Comparison of ENCODE assay signal across 22 cellular contexts in genomic region chr1:226825746-226826100, GRCh38. TPM values are rescaled to one million over a fixed set of nuclear protein-coding genes. Genes with fewer than 3 reads are reported as not detected.
A peak's percentile ranks its signal among the peaks of the same experiment; 100 is the strongest.
DNase-seq lines count a peak whose midpoint lies in the region; ATAC-seq and TF ChIP-seq lines count a peak whose summit lies in the region.
"Had no signal": no experiment of that assay in that cellular context is flagged by ENCODE, and none has a peak within 500 bp of the region (broad histone marks: within the 10 kb centered on the region; RNA-seq: fewer than 3 reads in every experiment).

No MANE protein-coding gene starts in this region.

- no peak overlapping the region for H3K4me3 ChIP-seq in naive thymus-derived CD4-positive, alpha-beta T cell (ENCODE audit: low read length)
- no peak overlapping the region for H3K4me3 ChIP-seq in spleen
- H3K4me3 ChIP-seq: BLaER1 treated with 17β-estradiol and CSF1 and Interleukin-3, amounts not matched to agents 10 nM and 100 nM; GM23248; K562; PC-9; SJSA1 had no signal

- POLR2A ChIA-PET in naive thymus-derived CD4-positive, alpha-beta T cell (lab: Charles Lee), result interaction anchor here (0.6 to 0.9 kb wide), 2 partner anchors 30 to 89 kb away, joined by 4 to 6 read pairs; no protein-coding TSS in a partner anchor

- 70 to 95% (median 92%) methylated on average over 3 of the region's 3 CpGs for WGBS in spleen, 5 donors

- H3K36me3 ChIP-seq in naive thymus-derived CD4-positive, alpha-beta T cell (ENCODE audit: control insufficient read depth in 2 of 3, insufficient read depth in 3 of 3, low read length in 3 of 3), result no peaks in the 10 kb centered on the region
- no peaks in the 10 kb centered on the region for H3K36me3 ChIP-seq in spleen
- H3K36me3 ChIP-seq: BLaER1 treated with 17β-estradiol and CSF1 and Interleukin-3, amounts not matched to agents 10 nM and 100 nM; SJSA1 had no signal

- H3K27ac ChIP-seq in cingulate gyrus (ENCODE audit: low read depth, low read length), result peak overlapping the region; percentile 86
- H3K27ac ChIP-seq in naive thymus-derived CD4-positive, alpha-beta T cell (ENCODE audit: low read depth, low read length), result no peak overlapping the region
- no peak overlapping the region for H3K27ac ChIP-seq in spleen
- H3K27ac ChIP-seq: BLaER1 treated with 17β-estradiol and CSF1 and Interleukin-3, amounts not matched to agents 10 nM and 100 nM; GM23248; PC-9; SJSA1 had no signal

- H3K27ac Mint-ChIP-seq in naive thymus-derived CD4-positive, alpha-beta T cell, result peak overlapping the region in 6 of 9 donors; percentile 12 to 57 (median 38)
- H3K27ac Mint-ChIP-seq: H9 had no signal

- H3K27me3 Mint-ChIP-seq in naive thymus-derived CD4-positive, alpha-beta T cell, result peaks cover 0 to 2% (median 0%) of the 10 kb centered on the region in 5 donors
- H3K27me3 Mint-ChIP-seq: CD4-positive, alpha-beta memory T cell had no signal

- H3K4me1 Mint-ChIP-seq in naive thymus-derived CD4-positive, alpha-beta T cell, result peaks cover 22 to 59% (median 46%) of the 10 kb centered on the region in 7 donors

- H3K36me3 Mint-ChIP-seq in naive thymus-derived CD4-positive, alpha-beta T cell, result no peaks in the 10 kb centered on the region
- H3K36me3 Mint-ChIP-seq: CD4-positive, alpha-beta memory T cell had no signal

- no peaks in the 10 kb centered on the region for H3K27me3 ChIP-seq in naive thymus-derived CD4-positive, alpha-beta T cell (ENCODE audit: control insufficient read depth in 2 of 2, insufficient read depth in 2 of 2, low read length in 2 of 2)
- H3K27me3 ChIP-seq in spleen (replicated peaks in 1 of 7), result no peaks in the 10 kb centered on the region
- H3K27me3 ChIP-seq: BLaER1 treated with 17β-estradiol and CSF1 and Interleukin-3, amounts not matched to agents 10 nM and 100 nM; SJSA1 had no signal

- CTCF ChIA-PET in naive thymus-derived CD4-positive, alpha-beta T cell (lab: Charles Lee), result interaction anchor here (0.6 to 7.7 kb wide), 7 partner anchors 114 to 200 kb away, joined by 3 to 60 read pairs (median 4); partner anchors contain the start of gene COQ8A

- no peaks in the 10 kb centered on the region for H3K9me3 Mint-ChIP-seq in naive thymus-derived CD4-positive, alpha-beta T cell

- H3K4me1 ChIP-seq in naive thymus-derived CD4-positive, alpha-beta T cell (ENCODE audit: control insufficient read depth in 2 of 2, insufficient read depth in 2 of 2, low read length in 2 of 2), result peaks cover 9 to 11% of the 10 kb centered on the region in 2 donors
- peaks cover 5 to 33% (median 29%) of the 10 kb centered on the region in 6 donors for H3K4me1 ChIP-seq in spleen
- H3K4me1 ChIP-seq: Caco-2 had no signal

- no peak overlapping the region for H3K4me3 Mint-ChIP-seq in naive thymus-derived CD4-positive, alpha-beta T cell
- H3K4me3 Mint-ChIP-seq: CD4-positive, alpha-beta memory T cell; H9 had no signal

- ATAC-seq in Right ventricle myocardium inferior, result no peak
- no peak for ATAC-seq in naive thymus-derived CD4-positive, alpha-beta T cell
- no peak for ATAC-seq in GM21526 (IDR thresholded peaks at IDR 0.05; ENCODE audit: low FRiP score, unreplicated experiment)
- ATAC-seq: K562 had no signal

- intact Hi-C loops in cardiac septum (cut with DNase I), result loop anchor here (5.0 to 10.0 kb wide), 2 partner anchors 278 to 401 kb away; partner anchors contain the start of gene STUM
- intact Hi-C loops in Right ventricle myocardium inferior (cut with DNase I), result loop anchor here (2.0 to 10.0 kb wide), 3 partner anchors 87 to 401 kb away; partner anchors contain the start of genes ITPKB and STUM
- intact Hi-C loops in naive thymus-derived CD4-positive, alpha-beta T cell (cut with micrococcal nuclease), result loop anchor here in 1 of 2 donors (5.0 kb wide), 1 partner anchor 278 kb away; the partner anchor contains the start of gene STUM
- intact Hi-C loops in spleen (cut with DNase I; ENCODE audit: low total_unique reads), result loop anchor here (5.0 kb wide), 2 partner anchors 93 to 193 kb away; no protein-coding TSS in a partner anchor

- no peaks in the 10 kb centered on the region for H3K9me3 ChIP-seq in naive thymus-derived CD4-positive, alpha-beta T cell (ENCODE audit: control insufficient read depth in 2 of 3, low read length in 3 of 3)
- H3K9me3 ChIP-seq in spleen, result no peaks in the 10 kb centered on the region
- H3K9me3 ChIP-seq: BLaER1 treated with 17β-estradiol and CSF1 and Interleukin-3, amounts not matched to agents 10 nM and 100 nM; Caco-2; SJSA1 had no signal

- DNase-seq in cardiac septum (ENCODE audit: low spot score), result peak; percentile 67
- no peak for DNase-seq in Right ventricle myocardium inferior (ENCODE audit: missing footprints)
- no peak for DNase-seq in naive thymus-derived CD4-positive, alpha-beta T cell
- no peak for DNase-seq in spleen
- DNase-seq in DMS153 (lab: John Stamatoyannopoulos, UW), result no peak
- no peak for DNase-seq in NCI-H2227 (lab: John Stamatoyannopoulos, UW; ENCODE audit: unreplicated experiment)
- DNase-seq: Caco-2; CD4-positive, alpha-beta memory T cell; DMS79; EL; GDM1; GM23248; H9; NCI-H2029; NCI-H526 treated with DMSO at 0.1 percent for 48 hours; PC-9; Right ventricle myocardium superior had no signal

- no peak for TF ChIP-seq POLR2A in spleen (IDR thresholded peaks at IDR 0.05)

- no peak for TF ChIP-seq CTCF in spleen (IDR thresholded peaks at IDR 0.05 in 8 of 11, conservative IDR thresholded peaks at IDR 0.05 in 3 of 11)

RNA-seq across cellular contexts. Expression of gene PSEN2, which starts 44.7 kb away (rescaled TPM):
- total RNA-seq in cardiac septum, result 21.5 TPM
- total RNA-seq in Right ventricle myocardium inferior, result 24.2 TPM
- 10 to 100 TPM in 1 of 5 experiments, 1 to 10 TPM in 3, under 1 TPM in 1; 0.70 to 10.3 (median 3.7) TPM for total RNA-seq in naive thymus-derived CD4-positive, alpha-beta T cell
- 1 to 10 TPM in 1 of 2 donors, under 1 TPM in 1; 0.17 to 1.1 TPM for polyA plus RNA-seq in naive thymus-derived CD4-positive, alpha-beta T cell
- total RNA-seq in spleen, result 10 to 100 TPM; 24.5 to 57.0 (median 38.3) TPM
- polyA plus RNA-seq in spleen, result 10 to 100 TPM in 1 of 3 donors, 1 to 10 TPM in 2; 6.3 to 16.7 (median 8.9) TPM
